In genomic region chr3:187567026-187567425, GRCh38 we compare ENCODE assay signal across 16 cellular contexts.
DNase-seq lines count a peak whose midpoint lies in the region.
"Had no signal": no experiment of that assay in that cellular context is flagged by ENCODE, and none has a peak within 500 bp of the region (broad histone marks: within the 10 kb centered on the region; RNA-seq: fewer than 3 reads in every experiment).

No MANE protein-coding gene starts in this region.

- peak; percentile 1 to 15 for DNase-seq in NOMO-1 (lab: John Stamatoyannopoulos, UW; ENCODE audit: unreplicated experiment in 2 of 2)
- no peak for DNase-seq in NOMO-1 treated with dmso at 0.1 percent for 144 hours (lab: John Stamatoyannopoulos, UW; ENCODE audit: unreplicated experiment)
- peak; percentile 44 for DNase-seq in OCI-M1 (lab: John Stamatoyannopoulos, UW)
- peak; percentile 4 for DNase-seq in fibroblast of peridontal ligament (ENCODE audit: extremely low read depth)
- peak; percentile 38 for DNase-seq in stromal cell of bone marrow (ENCODE audit: low read depth)
- no peak for DNase-seq in SIG-M5 treated with dmso at 0.1 percent for 504 hours (lab: John Stamatoyannopoulos, UW; ENCODE audit: unreplicated experiment)
- DNase-seq in activated CD4-positive, alpha-beta T cell treated with anti-CD3 and anti-CD28 coated beads for 48 hours, result no peak
- no peak for DNase-seq in COR-L47 (lab: John Stamatoyannopoulos, UW)
- DNase-seq: 8988T; activated naive CD4-positive, alpha-beta T cell treated with anti-CD3 and anti-CD28 coated beads, Interleukin-2, amount 50 U/mL, for 16 hours; cerebellar nuclear complex; GOT3; left colon; naive B cell; NCI-H2107; stimulated activated CD4-positive, alpha-beta T cell treated with anti-CD3 and anti-CD28 coated beads, Interleukin-4, amount 100 ng/mL, for 24 hours had no signal

Comparison
In these comparisons a context has a peak if more than half of its experiments do, and no peak if none do; other contexts are left out.
1. DNase-seq: peak in NOMO-1 (2 of 2), OCI-M1 (single experiment), fibroblast of peridontal ligament (single experiment) and stromal cell of bone marrow (single experiment); none in NOMO-1 treated with dmso at 0.1 percent for 144 hours (single experiment), SIG-M5 treated with dmso at 0.1 percent for 504 hours (single experiment), activated CD4-positive, alpha-beta T cell treated with anti-CD3 and anti-CD28 coated beads for 48 hours (single experiment) and COR-L47 (single experiment).